ENCODE assay signal across 11 cellular contexts in genomic region chr4:83569967-83570366, GRCh38.
DNase-seq lines count a peak whose midpoint lies in the region; ATAC-seq lines count a peak whose summit lies in the region.
"Had no signal": no experiment of that assay in that cellular context is flagged by ENCODE, and none has a peak within 500 bp of the region (broad histone marks: within the 10 kb centered on the region; RNA-seq: fewer than 3 reads in every experiment).

No MANE protein-coding gene starts in this region.

- ATAC-seq in GM18520 (IDR thresholded peaks at IDR 0.05; ENCODE audit: unreplicated experiment) (peak; percentile 55), HG02870 (IDR thresholded peaks at IDR 0.05; ENCODE audit: unreplicated experiment) (peak; percentile 94), HG03045 (IDR thresholded peaks at IDR 0.05; ENCODE audit: unreplicated experiment) (no peak)
- ATAC-seq: activated CD4-positive, CD25-positive, alpha-beta regulatory T cell treated with anti-CD3 and anti-CD28 coated beads, Interleukin-2, amount 50 U/mL, for 24 hours; naive thymus-derived CD8-positive, alpha-beta T cell had no signal

- peak; percentile 99 for DNase-seq in NOMO-1 treated with dmso at 0.1 percent for 144 hours (lab: John Stamatoyannopoulos, UW; ENCODE audit: unreplicated experiment)
- DNase-seq in medulla oblongata (ENCODE audit: extremely low spot score), result peak; percentile 63
- no peak for DNase-seq in activated CD8-positive, alpha-beta memory T cell treated with anti-CD3 and anti-CD28 coated beads for 24 hours
- no peak for DNase-seq in NCI-H748 (lab: John Stamatoyannopoulos, UW; ENCODE audit: unreplicated experiment)
- no peak for DNase-seq in stimulated activated CD4-positive, alpha-beta T cell treated with anti-CD3 and anti-CD28 coated beads, Interleukin-4, amount 100 ng/mL, for 4 hours
- DNase-seq: foreskin fibroblast; naive thymus-derived CD8-positive, alpha-beta T cell had no signal

Comparison
In these comparisons a context has a peak if more than half of its experiments do, and no peak if none do; other contexts are left out.
1. DNase-seq: peak in NOMO-1 treated with dmso at 0.1 percent for 144 hours (single experiment) and medulla oblongata (single experiment); none in activated CD8-positive, alpha-beta memory T cell treated with anti-CD3 and anti-CD28 coated beads for 24 hours (single experiment), NCI-H748 (single experiment) and stimulated activated CD4-positive, alpha-beta T cell treated with anti-CD3 and anti-CD28 coated beads, Interleukin-4, amount 100 ng/mL, for 4 hours (0 of 2).